24 cellular contexts compared by ENCODE assay signal in the genomic region with DNA sequence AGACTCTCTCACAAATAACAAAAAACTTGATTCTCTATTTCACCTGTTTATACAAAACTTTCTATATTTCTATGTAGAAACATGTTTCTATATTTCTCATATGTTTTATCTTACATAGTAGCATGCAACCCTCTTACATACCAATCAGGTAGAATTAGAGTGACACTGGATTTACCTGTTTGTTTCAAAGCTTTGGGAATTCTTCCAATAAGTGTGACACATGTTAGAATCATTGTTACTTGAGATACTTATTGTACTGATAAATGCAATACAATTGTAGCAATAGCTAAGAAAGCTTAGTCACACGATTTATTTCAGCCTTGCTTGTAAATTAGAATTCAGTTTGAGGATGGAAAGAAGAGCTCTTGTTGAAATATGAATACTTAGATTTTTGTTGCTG. TPM values are rescaled to one million over a fixed set of nuclear protein-coding genes. Genes with fewer than 3 reads are reported as not detected.
A peak's percentile ranks its signal among the peaks of the same experiment; 100 is the strongest.
DNase-seq lines count a peak whose midpoint lies in the region; ATAC-seq and TF ChIP-seq lines count a peak whose summit lies in the region.
"Had no signal": no experiment of that assay in that cellular context is flagged by ENCODE, and none has a peak within 500 bp of the region (broad histone marks: within the 10 kb centered on the region; RNA-seq: fewer than 3 reads in every experiment).

No MANE protein-coding gene starts in this region.

- whole genome bisulfite sequencing in smooth muscle cell (ENCODE audit: low lambda C conversion rate) = 91% methylated on average over 1 of the region's 1 CpG

- H3K27me3 ChIP-seq in HCT116 (ENCODE audit: insufficient read depth, low read length) (no peaks in the 10 kb centered on the region), foreskin keratinocyte (no peaks in the 10 kb centered on the region), smooth muscle cell (ENCODE audit: low read depth) (no peaks in the 10 kb centered on the region), colonic mucosa (no peaks in the 10 kb centered on the region)
- H3K27me3 ChIP-seq: BE2C; BLaER1 treated with 17β-estradiol and CSF1 and Interleukin-3, amounts not matched to agents 10 nM and 100 nM had no signal

- CTCF ChIA-PET in HCT116 (lab: Charles Lee) = no interaction called here
- CTCF ChIA-PET in RWPE1 (lab: Yijun Ruan, JAX) = no interaction called here

- no peak overlapping the region for H3K9ac ChIP-seq in HCT116 (ENCODE audit: low read length)
- no peak overlapping the region for H3K9ac ChIP-seq in smooth muscle cell (ENCODE audit: low read depth)
- H3K9ac ChIP-seq in colonic mucosa (ENCODE audit: low read depth in 2 of 2, low read length in 2 of 2) = no peak overlapping the region
- H3K9ac ChIP-seq: BLaER1 treated with 17β-estradiol and CSF1 and Interleukin-3, amounts not matched to agents 10 nM and 100 nM had no signal

- H3K4me3 ChIP-seq in HCT116 (replicated peaks in 1 of 2; ENCODE audit: low read depth in 1 of 2, low read length in 2 of 2) (no peak overlapping the region), epithelial cell of esophagus (ENCODE audit: low read length) (no peak overlapping the region), smooth muscle cell (no peak overlapping the region), colonic mucosa (no peak overlapping the region)
- H3K4me3 ChIP-seq: A549; BLaER1 treated with 17β-estradiol and CSF1 and Interleukin-3, amounts not matched to agents 10 nM and 100 nM; GM12878; GM23338 had no signal

- no peaks in the 10 kb centered on the region for H3F3A ChIP-seq in smooth muscle cell (ENCODE audit: low read depth)

- DNase-seq in HCT116 (ENCODE audit: low read depth, low spot score) (no peak), RWPE1 (ENCODE audit: low spot score) (peak; percentile 11), epithelial cell of esophagus (ENCODE audit: low read depth) (peak; percentile 86), foreskin keratinocyte (no peak), smooth muscle cell (lab: John Stamatoyannopoulos, UW; ENCODE audit: unreplicated experiment) (no peak), inferior parietal cortex (ENCODE audit: extremely low spot score) (no peak), colonic mucosa (no peak)
- DNase-seq: 8988T; ACHN; AML-193; BE2C; CD4-positive, alpha-beta T cell; CD8-positive, alpha-beta memory T cell; DMS 273 treated with DMSO at 0.1 percent for 48 hours; DMS79; EL; GDM1; H9; HFFc6 had no signal

- H3K9me2 ChIP-seq in HCT116 (ENCODE audit: insufficient read depth) = no peaks in the 10 kb centered on the region

- peaks cover 0 to 12% of the 10 kb centered on the region in 2 experiments; a peak in 1 of 4 replicates for H3K4me1 ChIP-seq in HCT116 (ENCODE audit: control insufficient read depth in 1 of 2, insufficient read depth in 2 of 2, low read length in 2 of 2)
- no peaks in the 10 kb centered on the region for H3K4me1 ChIP-seq in foreskin keratinocyte
- no peaks in the 10 kb centered on the region for H3K4me1 ChIP-seq in smooth muscle cell (ENCODE audit: low read depth)
- no peaks in the 10 kb centered on the region for H3K4me1 ChIP-seq in colonic mucosa
- H3K4me1 ChIP-seq: BE2C had no signal

- H3K9me3 ChIP-seq in HCT116 (ENCODE audit: control insufficient read depth in 1 of 2, insufficient read depth in 1 of 2, low read depth in 1 of 2, low read length in 2 of 2) (no peaks in the 10 kb centered on the region), smooth muscle cell (replicated peaks; ENCODE audit: low read depth) (no peaks in the 10 kb centered on the region), colonic mucosa (no peaks in the 10 kb centered on the region)
- H3K9me3 ChIP-seq: A549, BE2C had no signal

- no peak for TF ChIP-seq POLR2A in HCT116 (IDR thresholded peaks at IDR 0.05; ENCODE audit: borderline replicate concordance, extremely low read depth, insufficient read depth, insufficient read length)

- RAD21 ChIA-PET in HCT116 (lab: Charles Lee; ENCODE audit: low non-redundant PET in 1 of 2, low total read pairs in 2 of 2, uncharacterized antibody in 2 of 2, unreplicated experiment in 2 of 2) = no interaction called here

- no TSS peak for BruUV-seq in HCT116 (replicated peaks; lab: Mats Ljungman, UMichigan)

- H3K27ac ChIP-seq in HCT116 (ENCODE audit: low read depth, low read length) (no peak overlapping the region), RWPE1 (no peak overlapping the region), foreskin keratinocyte (no peak overlapping the region), smooth muscle cell (ENCODE audit: low read depth) (no peak overlapping the region), colonic mucosa (no peak overlapping the region)
- H3K27ac ChIP-seq: A549; BLaER1 treated with 17β-estradiol and CSF1 and Interleukin-3, amounts not matched to agents 10 nM and 100 nM had no signal

- no peaks in the 10 kb centered on the region for H3K79me2 ChIP-seq in HCT116 (ENCODE audit: insufficient read depth, low read length)
- H3K79me2 ChIP-seq in smooth muscle cell (ENCODE audit: low read depth) = no peaks in the 10 kb centered on the region

- POLR2A ChIA-PET in HCT116 (lab: Charles Lee) = no interaction called here
- POLR2A ChIA-PET in RWPE1 (lab: Yijun Ruan, JAX; ENCODE audit: low non-redundant PET) = no interaction called here

- TF ChIP-seq RAD21 in HCT116 (IDR thresholded peaks at IDR 0.05; ENCODE audit: low read depth) = no peak

- H4K20me1 ChIP-seq in HCT116 (ENCODE audit: insufficient read depth) (no peaks in the 10 kb centered on the region), smooth muscle cell (ENCODE audit: low read depth) (no peaks in the 10 kb centered on the region)
- H4K20me1 ChIP-seq: BLaER1 treated with 17β-estradiol and CSF1 and Interleukin-3, amounts not matched to agents 10 nM and 100 nM had no signal

- TF ChIP-seq CTCF in HCT116 (IDR thresholded peaks at IDR 0.05 in 2 of 3, conservative IDR thresholded peaks at IDR 0.05 in 1 of 3; ENCODE audit: borderline replicate concordance in 1 of 3, insufficient read depth in 1 of 3, low read depth in 2 of 3, low read length in 2 of 3) (no peak), RWPE1 (conservative IDR thresholded peaks at IDR 0.05; ENCODE audit: low read depth) (no peak), epithelial cell of esophagus (IDR thresholded peaks at IDR 0.05; ENCODE audit: insufficient read depth, low read depth, low read length, missing control alignments) (no peak), foreskin keratinocyte (conservative IDR thresholded peaks at IDR 0.05) (no peak), smooth muscle cell (IDR thresholded peaks at IDR 0.05; ENCODE audit: borderline replicate concordance, insufficient read depth, poor library complexity, severe bottlenecking) (no peak), colonic mucosa (IDR thresholded peaks at IDR 0.05) (no peak)

- H3K4me2 ChIP-seq in HCT116 (ENCODE audit: low read length) (no peak overlapping the region), smooth muscle cell (no peak overlapping the region)
- H3K4me2 ChIP-seq: A549; BLaER1 treated with 17β-estradiol and CSF1 and Interleukin-3, amounts not matched to agents 10 nM and 100 nM; GM23338 had no signal

- ATAC-seq in HCT116 (no peak), foreskin keratinocyte (peak; percentile 43)
- ATAC-seq: A549, GM12878, GM23338 had no signal

- H2AFZ ChIP-seq in HCT116 (ENCODE audit: low read depth, low read length, poor library complexity, severe bottlenecking) (no peak overlapping the region), smooth muscle cell (ENCODE audit: low read depth) (no peak overlapping the region)
- H2AFZ ChIP-seq: GM23338 had no signal

- no peaks in the 10 kb centered on the region for H3K36me3 ChIP-seq in HCT116 (ENCODE audit: control insufficient read depth in 1 of 2, insufficient read depth in 2 of 2, low read length in 2 of 2)
- H3K36me3 ChIP-seq in smooth muscle cell (ENCODE audit: low read depth) = no peaks in the 10 kb centered on the region
- H3K36me3 ChIP-seq in colonic mucosa = no peaks in the 10 kb centered on the region
- H3K36me3 ChIP-seq: BE2C; BLaER1 treated with 17β-estradiol and CSF1 and Interleukin-3, amounts not matched to agents 10 nM and 100 nM had no signal

- intact Hi-C loops in HCT116 (cut with micrococcal nuclease) = no loop called here
- intact Hi-C loops in colonic mucosa (cut with DNase I) = no loop called here

TF ChIP-seq in HCT116, 20 proteins besides CTCF, POLR2A, EP300 and RAD21:
- TF ChIP-seq FOSL1 (IDR thresholded peaks at IDR 0.05; ENCODE audit: low read depth) (peak; percentile 42; the same call in 1 of the 2 replicates), JUND (IDR thresholded peaks at IDR 0.05) (no peak)

RNA-seq across cellular contexts. Expression of a gene that starts 4.9 kb away (rescaled TPM):
- total RNA-seq in HCT116 (2021; ENCODE audit: unreplicated experiment) = not detected
- not detected in 2 replicates for polyA plus RNA-seq in HCT116 (2012)
- total RNA-seq in foreskin keratinocyte = 0.17 TPM in 1 of 2 replicates, not detected in the other
- polyA plus RNA-seq in foreskin keratinocyte = 0.10 TPM in 1 of 2 replicates, not detected in the other
- not detected in 2 replicates for total RNA-seq in smooth muscle cell
- not detected in 2 replicates for polyA plus RNA-seq in smooth muscle cell
- total RNA-seq in colonic mucosa = not detected
- total RNA-seq: CD8-positive, alpha-beta memory T cell; GM23338; H9; HFFc6 had no signal
- polyA plus RNA-seq: CD14-positive monocyte; CD8-positive, alpha-beta memory T cell; GM23338 had no signal

Comparison
In these comparisons a context has a peak if more than half of its experiments do, and no peak if none do; other contexts are left out.
1. DNase-seq: peak in RWPE1 (single experiment) and epithelial cell of esophagus (single experiment); none in HCT116 (single experiment), foreskin keratinocyte (0 of 2), smooth muscle cell (single experiment), inferior parietal cortex (single experiment) and colonic mucosa (single experiment).